ENCODE assay signal across 11 cellular contexts in genomic region chr17:49971848-49972485, GRCh38. TPM values are rescaled to one million over a fixed set of nuclear protein-coding genes. Genes with fewer than 3 reads are reported as not detected.
DNase-seq lines count a peak whose midpoint lies in the region; ATAC-seq, FAIRE-seq and TF ChIP-seq lines count a peak whose summit lies in the region.
"Had no signal": no experiment of that assay in that cellular context is flagged by ENCODE, and none has a peak within 500 bp of the region (broad histone marks: within the 10 kb centered on the region; RNA-seq: fewer than 3 reads in every experiment).

No MANE protein-coding gene starts in this region.

- H3K27me3 ChIP-seq in H1 (replicated peaks in 1 of 4; ENCODE audit: control insufficient read depth in 3 of 4, extremely low read depth in 1 of 4, insufficient read depth in 3 of 4, low read length in 3 of 4) (peaks cover 75 to 96% (median 94%) of the 10 kb centered on the region in 4 experiments), parathyroid adenoma (ENCODE audit: control insufficient read depth, insufficient read depth, low read length) (peaks cover 3% of the 10 kb centered on the region)

- H3K23ac ChIP-seq in H1 (ENCODE audit: insufficient read length), result no peak overlapping the region

- H3K36me3 Mint-ChIP-seq in T-helper 17 cell (ENCODE audit: low read depth), result peaks cover 4% of the 10 kb centered on the region

- H3K79me2 ChIP-seq in H1 (ENCODE audit: control insufficient read depth in 1 of 2, insufficient read depth in 2 of 2, low read length in 2 of 2), result no peaks in the 10 kb centered on the region
- H3K79me2 ChIP-seq in parathyroid adenoma, result no peaks in the 10 kb centered on the region

- ATAC-seq in T-helper 17 cell, result no peak

- H3K9me3 ChIP-seq in H1 (ENCODE audit: insufficient read depth in 2 of 2, low read depth in 1 of 2, low read length in 1 of 2), result no peaks in the 10 kb centered on the region; a peak in 1 of 4 replicates
- no peaks in the 10 kb centered on the region for H3K9me3 ChIP-seq in parathyroid adenoma (ENCODE audit: control insufficient read depth, low read length)
- H3K9me3 ChIP-seq in T-helper 17 cell (ENCODE audit: control insufficient read depth, low read length, poor library complexity, severe bottlenecking), result no peaks in the 10 kb centered on the region
- H3K9me3 ChIP-seq: ascending aorta had no signal

- TF ChIP-seq RAD21 in Ishikawa (IDR thresholded peaks at IDR 0.05; ENCODE audit: low read depth) (no peak), H1 (IDR thresholded peaks at IDR 0.05 in 1 of 2, conservative IDR thresholded peaks at IDR 0.05 in 1 of 2; ENCODE audit: low read depth in 2 of 2, low read length in 2 of 2) (no peak)

- H3K79me1 ChIP-seq in H1 (ENCODE audit: low read depth, low read length), result no peaks in the 10 kb centered on the region

- H2BK15ac ChIP-seq in H1 (ENCODE audit: low read length), result no peak overlapping the region

- H3K14ac ChIP-seq in H1 (ENCODE audit: insufficient read length), result no peak overlapping the region

- H4K8ac ChIP-seq in H1 (ENCODE audit: extremely low read depth, insufficient read depth, low read length), result peak overlapping the region; percentile 63; the same call in 1 of the 2 replicates

- H4K5ac ChIP-seq in H1 (ENCODE audit: insufficient read length, low read depth, low read length), result no peak overlapping the region

- 0 out of 2 replicates have a peak overlapping the region, but pooled peaks have one; percentile 22 for H3K18ac ChIP-seq in H1 (ENCODE audit: extremely low read depth, low read length)

- CTCF ChIA-PET in H1 (lab: Charles Lee; ENCODE audit: partially characterized antibody), result interaction anchor here (1.3 to 15.2 kb wide), 11 partner anchors 16 to 111 kb away, joined by 3 to 398 read pairs (median 10); partner anchors contain the start of gene DLX3
- CTCF ChIA-PET in RWPE1 (lab: Yijun Ruan, JAX), result no interaction called here

- no peak for FAIRE-seq in H1 (lab: Jason Lieb, UNC)
- FAIRE-seq: GM18507 had no signal

- H3K27ac Mint-ChIP-seq in T-helper 17 cell, result no peak overlapping the region

- H3K56ac ChIP-seq in H1 (replicated peaks; ENCODE audit: insufficient read length, low read depth, low read length), result no peak overlapping the region

- POLR2A ChIA-PET in H1 (lab: Charles Lee; ENCODE audit: partially characterized antibody), result interaction anchor here (0.8 kb wide), 1 partner anchor 9 kb away, joined by 4 read pairs; no protein-coding TSS in a partner anchor
- POLR2A ChIA-PET in RWPE1 (lab: Yijun Ruan, JAX; ENCODE audit: low non-redundant PET), result no interaction called here

- no peak overlapping the region for H3K4ac ChIP-seq in H1 (replicated peaks; ENCODE audit: insufficient read length, low read depth, low read length)

- H3K4me3 ChIP-seq in H1 (ENCODE audit: extremely low read depth in 1 of 4, insufficient read depth in 2 of 4, low read depth in 3 of 4, low read length in 4 of 4) (peak overlapping the region in 3 of 4 experiments; percentile 5 to 46 (median 14); a peak in 4 of 8 replicates), parathyroid adenoma (ENCODE audit: low read depth, low read length) (peak overlapping the region; percentile 7)

- no peak overlapping the region for H2BK20ac ChIP-seq in H1 (ENCODE audit: low read length)

- H4K91ac ChIP-seq in H1 (replicated peaks; ENCODE audit: insufficient read length, low read length), result no peak overlapping the region

- peaks cover 17 to 23% of the 10 kb centered on the region in 2 experiments for H4K20me1 ChIP-seq in H1 (replicated peaks in 1 of 2; ENCODE audit: control insufficient read depth in 1 of 2, insufficient read depth in 2 of 2, low read length in 2 of 2)

- H3K4me3 Mint-ChIP-seq in T-helper 17 cell, result no peak overlapping the region

- H2BK120ac ChIP-seq in H1 (replicated peaks; ENCODE audit: low read depth, low read length), result no peak overlapping the region

- no peak for TF ChIP-seq EP300 in Ishikawa (IDR thresholded peaks at IDR 0.05; ENCODE audit: borderline replicate concordance)
- no peak for TF ChIP-seq EP300 in H1 (IDR thresholded peaks at IDR 0.05; ENCODE audit: borderline replicate concordance in 1 of 2, low read depth in 2 of 2, low read length in 2 of 2)

- H3K9ac ChIP-seq in H1 (replicated peaks in 1 of 4; ENCODE audit: extremely low read depth in 1 of 4, low read depth in 3 of 4, low read length in 3 of 4) (no peak overlapping the region), parathyroid adenoma (no peak overlapping the region)
- H3K9ac ChIP-seq: KMS-11 had no signal

- H3K4me1 Mint-ChIP-seq in T-helper 17 cell, result peaks cover 22% of the 10 kb centered on the region

- DNase-seq in ELF-1 (ENCODE audit: low read depth, low spot score) (peak; percentile 63), H1 (ENCODE audit: low read depth in 1 of 2, low spot score in 2 of 2) (no peak), putamen (ENCODE audit: low spot score) (no peak), RWPE1 (ENCODE audit: low spot score) (no peak), T-helper 17 cell (no peak)

- no peak for TF ChIP-seq POLR2A in H1 (IDR thresholded peaks at IDR 0.05; ENCODE audit: control extremely low read depth in 1 of 2, low read depth in 2 of 2, low read length in 2 of 2)

- TF ChIP-seq CTCF in H1 (IDR thresholded peaks at IDR 0.05; ENCODE audit: control extremely low read depth in 1 of 3, insufficient read depth in 1 of 3, low read depth in 1 of 3, low read length in 3 of 3) (no peak), parathyroid adenoma (IDR thresholded peaks at IDR 0.05) (no peak), RWPE1 (conservative IDR thresholded peaks at IDR 0.05; ENCODE audit: low read depth) (no peak)

- H3K36me3 ChIP-seq in H1 (ENCODE audit: control insufficient read depth in 2 of 4, insufficient read depth in 4 of 4, low read length in 3 of 4) (peaks cover 0 to 8% (median 0%) of the 10 kb centered on the region in 4 experiments; a peak in 2 of 8 replicates), parathyroid adenoma (ENCODE audit: control insufficient read depth, insufficient read depth, low read length) (no peaks in the 10 kb centered on the region)
- H3K36me3 ChIP-seq: ascending aorta had no signal

- no peak overlapping the region for H2BK5ac ChIP-seq in H1 (ENCODE audit: low read depth, low read length)

- peaks cover 81% of the 10 kb centered on the region for H3K27me3 Mint-ChIP-seq in T-helper 17 cell

- no peak overlapping the region for H2AK5ac ChIP-seq in H1 (ENCODE audit: low read depth, low read length)

- peak overlapping the region; percentile 60 to 71 for H3K4me2 ChIP-seq in H1 (ENCODE audit: insufficient read depth in 1 of 2, low read depth in 2 of 2, low read length in 2 of 2)
- peak overlapping the region; percentile 38 for H3K4me2 ChIP-seq in parathyroid adenoma (ENCODE audit: low read length)
- H3K4me2 ChIP-seq: KMS-11 had no signal

- 4% methylated on average over 39 of the region's 55 CpGs; no CpG with 5 or more reads in 1 of the 2 experiments for WGBS in H1 (ENCODE audit: extremely low coverage in 1 of 2, insufficient coverage in 1 of 2, insufficient read length in 1 of 2, insufficient replicate concordance in 2 of 2, low coverage in 1 of 2, low lambda C conversion rate in 2 of 2, missing lambda C conversion rate in 1 of 2), 2 experiments

- H2AFZ ChIP-seq in H1 (ENCODE audit: low read length), result no peak overlapping the region
- peak overlapping the region; percentile 3 for H2AFZ ChIP-seq in parathyroid adenoma

- H3K27ac ChIP-seq in H1 (ENCODE audit: low read depth, low read length), result no peak overlapping the region
- H3K27ac ChIP-seq in parathyroid adenoma, result no peak overlapping the region
- no peak overlapping the region for H3K27ac ChIP-seq in RWPE1
- H3K27ac ChIP-seq: ascending aorta, KMS-11 had no signal

- peaks cover 14% of the 10 kb centered on the region for H3K23me2 ChIP-seq in H1 (ENCODE audit: low read depth, low read length)

- H3K4me1 ChIP-seq in H1 (replicated peaks in 1 of 4; ENCODE audit: control insufficient read depth in 3 of 4, insufficient read depth in 4 of 4, low read length in 3 of 4), result peaks cover 0 to 38% (median 29%) of the 10 kb centered on the region in 4 experiments; a peak in 6 of 7 replicates
- H3K4me1 ChIP-seq in parathyroid adenoma, result peaks cover 5% of the 10 kb centered on the region

- 0 out of 2 replicates have a peak overlapping the region, but pooled peaks have one; percentile 44 for H2BK12ac ChIP-seq in H1 (ENCODE audit: low read depth, low read length)

TF ChIP-seq in Ishikawa, 13 proteins besides CTCF, POLR2A, EP300 and RAD21 (continues in another document):
- TF ChIP-seq TCF12 (IDR thresholded peaks at IDR 0.05; ENCODE audit: low read depth), result no peak

TF ChIP-seq in H1, 55 proteins besides CTCF, POLR2A, EP300 and RAD21:
- peak; percentile 25 for TF ChIP-seq RNF2 (IDR thresholded peaks at IDR 0.05; ENCODE audit: borderline replicate concordance, low read depth, low read length, missing control alignments, poor library complexity, severe bottlenecking)
- peak; percentile 57 for TF ChIP-seq SUZ12 (IDR thresholded peaks at IDR 0.05; ENCODE audit: low read length)
- TF ChIP-seq GABPA (IDR thresholded peaks at IDR 0.05; ENCODE audit: borderline replicate concordance, insufficient read depth, low read length), result peak; percentile 38; the same call in 1 of the 2 replicates
- no peak for TF ChIP-seq CTBP2 (IDR thresholded peaks at IDR 0.05; ENCODE audit: borderline replicate concordance, insufficient read depth, insufficient read length, low read length)

RNA-seq across cellular contexts. Expression of gene DLX4, which starts 3.0 kb away (rescaled TPM):
- total RNA-seq in H1 (2021; fragmentation: NEBNext Ultra II Directional; extraction: Animal tissue kit (Norgen Biotek cat#: 25700)), result 0.80 and 0.88 TPM in 2 replicates
- 0.67 and 1.5 TPM in 2 replicates for polyA plus RNA-seq in H1 (2011; rRNA removed)
- 0.94 TPM for polyA plus RNA-seq in H1 (2011; cell fraction: cytosol; rRNA removed)
- polyA plus RNA-seq in H1 (2011; cell fraction: nucleus; rRNA removed), result 5.0 TPM
- 0.64 to 1.2 TPM (median 0.93 TPM) in 4 replicates for polyA plus RNA-seq in H1 (2012, experiment 1 of 2)
- polyA plus RNA-seq in H1 (2012, experiment 2 of 2), result 0.84 TPM
- polyA plus RNA-seq in H1 (2013, experiment 1 of 2), result 0.97 TPM
- polyA plus RNA-seq in H1 (2013, experiment 2 of 2), result 0.87 TPM
- polyA minus RNA-seq in H1 (2011; rRNA and poly(A)+ RNA removed), result 0.39 and 0.73 TPM in 2 replicates
- 0.88 TPM for polyA minus RNA-seq in H1 (2011; cell fraction: cytosol; rRNA and poly(A)+ RNA removed)
- 2.2 TPM for polyA minus RNA-seq in H1 (2011; cell fraction: nucleus; rRNA and poly(A)+ RNA removed)
- under 1 TPM in 1 of 2 donors, not detected in 1; 0.68 TPM for total RNA-seq in T-helper 17 cell
- total RNA-seq: ascending aorta had no signal

RNA-seq across cellular contexts. Expression of gene DLX3, which starts 23.1 kb away (rescaled TPM):
- 0.15 TPM in 1 of 2 replicates, not detected in the other for total RNA-seq in H1 (2021; fragmentation: NEBNext Ultra II Directional; extraction: Animal tissue kit (Norgen Biotek cat#: 25700))
- polyA plus RNA-seq in H1 (2011; rRNA removed), result 0.06 and 0.20 TPM in 2 replicates
- polyA plus RNA-seq in H1 (2011; cell fraction: cytosol; rRNA removed), result 0.12 TPM
- polyA plus RNA-seq in H1 (2011; cell fraction: nucleus; rRNA removed), result 0.29 TPM
- 0.15 to 0.25 TPM (median 0.25 TPM) in 3 of 4 replicates, not detected in the other for polyA plus RNA-seq in H1 (2012, experiment 1 of 2)
- 0.35 TPM for polyA plus RNA-seq in H1 (2012, experiment 2 of 2)
- polyA plus RNA-seq in H1 (2013, experiment 1 of 2), result 0.12 TPM
- 0.17 TPM for polyA plus RNA-seq in H1 (2013, experiment 2 of 2)
- 0.09 and 0.10 TPM in 2 replicates for polyA minus RNA-seq in H1 (2011; rRNA and poly(A)+ RNA removed)
- not detected for polyA minus RNA-seq in H1 (2011; cell fraction: cytosol; rRNA and poly(A)+ RNA removed)
- polyA minus RNA-seq in H1 (2011; cell fraction: nucleus; rRNA and poly(A)+ RNA removed), result 1.3 TPM
- total RNA-seq in T-helper 17 cell, result not detected
- total RNA-seq: NCI-H460 had no signal
